Comparison of ENCODE assay signal across 21 cellular contexts in the genomic region with DNA sequence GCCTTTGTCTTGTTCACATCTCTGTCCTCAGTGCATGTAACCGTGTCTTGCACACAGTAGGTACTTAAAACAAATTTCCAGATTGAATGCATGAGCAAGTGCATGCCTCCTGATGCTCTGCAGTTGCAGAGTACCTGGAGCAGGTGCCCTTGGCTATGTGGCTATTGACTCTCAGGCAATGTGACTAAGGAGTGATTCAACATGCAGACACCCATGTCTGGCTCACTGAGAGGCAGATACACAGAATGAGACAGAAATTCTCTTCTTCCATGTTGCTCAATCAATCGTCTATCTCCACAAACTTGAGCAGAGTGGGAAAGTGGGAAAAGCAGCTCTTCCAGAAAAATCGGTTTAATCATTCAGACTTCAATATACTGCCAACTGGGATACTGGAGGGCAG.
"Had no signal": no experiment of that assay in that cellular context is flagged by ENCODE, and none has a peak within 500 bp of the region (broad histone marks: within the 10 kb centered on the region; RNA-seq: fewer than 3 reads in every experiment).

No MANE protein-coding gene starts in this region.

- DNase-seq: colonic mucosa; dermis blood vessel endothelial cell; glutamatergic neuron; left cardiac atrium; left ventricle myocardium inferior; lower lobe of right lung; naive B cell; spleen; stimulated activated CD4-positive, alpha-beta T cell treated with anti-CD3 and anti-CD28 coated beads, Interleukin-15, amount 100 ng/mL, for 24 hours; stimulated activated CD4-positive, alpha-beta T cell treated with anti-CD3 and anti-CD28 coated beads, Interleukin-1b, Interleukin-23, amount 100 ng/mL, for 48 hours; stimulated activated CD4-positive, alpha-beta T cell treated with anti-CD3 and anti-CD28 coated beads, Interleukin-4, amount 100 ng/mL, for 24 hours; tibial artery; upper lobe of left lung; uterus had no signal

- ATAC-seq: esophagus mucosa; gastroesophageal sphincter; left cardiac atrium; lower lobe of right lung; sciatic nerve; stimulated activated memory B cell treated with anti-CD40 and anti-IgM and Interleukin-4, amounts not matched to agents 10 μg/mL and 1 μg/mL and 100 μg/mL, for 72 hours had no signal

- H3K36me3 ChIP-seq: colonic mucosa, left ventricle myocardium inferior, lower lobe of right lung, prostate gland, spleen, tibial artery, upper lobe of left lung, uterus had no signal

- H3K4me3 ChIP-seq: colonic mucosa, gastroesophageal sphincter, left ventricle myocardium inferior, lower lobe of right lung, prostate gland, spleen, tibial artery, upper lobe of left lung, uterus had no signal

- FAIRE-seq: endothelial cell of umbilical vein, keratinocyte had no signal

- H3K27me3 ChIP-seq: colonic mucosa, gastroesophageal sphincter, spleen, tibial artery, upper lobe of left lung, uterus had no signal
